Comparison of ENCODE assay signal across 10 cellular contexts in genomic region chr2:239253264-239253663, GRCh38.
DNase-seq lines count a peak whose midpoint lies in the region; ATAC-seq, FAIRE-seq and TF ChIP-seq lines count a peak whose summit lies in the region.
"Had no signal": no experiment of that assay in that cellular context is flagged by ENCODE, and none has a peak within 500 bp of the region (broad histone marks: within the 10 kb centered on the region; RNA-seq: fewer than 3 reads in every experiment).

No MANE protein-coding gene starts in this region.

- peaks cover 21% of the 10 kb centered on the region for H3K27me3 Mint-ChIP-seq in activated B cell treated with CpG ODN at 0.5 μM for 24 hours

- intact Hi-C loops in activated B cell treated with CpG ODN at 0.5 μM for 24 hours (cut with micrococcal nuclease), result loop anchor here (1.0 kb wide), 1 partner anchor 14 kb away; no protein-coding TSS in a partner anchor

- no peak for TF ChIP-seq CTCF in activated B cell treated with CpG ODN at 0.5 μM for 24 hours (IDR thresholded peaks at IDR 0.05)

- CTCF ChIA-PET in activated B cell treated with CpG ODN at 0.5 μM for 24 hours (lab: Charles Lee), result interaction anchor here (1.1 kb wide), 1 partner anchor 739 kb away, joined by 3 read pairs; no protein-coding TSS in a partner anchor

- peak; percentile 43 for DNase-seq in GM19239 (ENCODE audit: insufficient read length, low spot score)
- no peak for DNase-seq in activated B cell treated with CpG ODN at 0.5 μM for 24 hours
- DNase-seq in NCI-H1092 treated with DMSO at 0.1 percent for 48 hours (lab: John Stamatoyannopoulos, UW), result no peak
- no peak for DNase-seq in SW 1271 (lab: John Stamatoyannopoulos, UW)
- no peak for DNase-seq in putamen (ENCODE audit: low spot score)
- DNase-seq: GOT3, kidney glomerular epithelial cell had no signal

- peaks cover 7% of the 10 kb centered on the region for H3K36me3 Mint-ChIP-seq in activated B cell treated with CpG ODN at 0.5 μM for 24 hours (ENCODE audit: low read depth)

- ATAC-seq in HG03095 (IDR thresholded peaks at IDR 0.05; ENCODE audit: unreplicated experiment), result peak; percentile 58
- ATAC-seq in activated B cell treated with CpG ODN at 0.5 μM for 24 hours (ENCODE audit: low read depth), result peak; percentile 84

- H3K9me3 Mint-ChIP-seq in activated B cell treated with CpG ODN at 0.5 μM for 24 hours, result peaks cover 12% of the 10 kb centered on the region

- no peak overlapping the region for H3K4me3 ChIP-seq in skin epidermis

- POLR2A ChIA-PET in activated B cell treated with CpG ODN at 0.5 μM for 24 hours (lab: Charles Lee), result interaction anchor here (0.6 to 1.4 kb wide), 5 partner anchors 51 to 153 kb away, joined by 3 to 9 read pairs (median 4); partner anchors contain the start of gene HDAC4

- H3K4me1 Mint-ChIP-seq in activated B cell treated with CpG ODN at 0.5 μM for 24 hours, result peaks cover 51% of the 10 kb centered on the region

- peak; percentile 87 for FAIRE-seq in GM19239 (lab: Jason Lieb, UNC)

- H3K27ac ChIP-seq in skin epidermis, result peak overlapping the region in 17 of 21 experiments; percentile 9 to 70 (median 42)
- H3K27ac ChIP-seq: RWPE1 had no signal

- H3K27ac Mint-ChIP-seq in activated B cell treated with CpG ODN at 0.5 μM for 24 hours, result peak overlapping the region; percentile 35

- peak overlapping the region; percentile 74 for H3K4me3 Mint-ChIP-seq in activated B cell treated with CpG ODN at 0.5 μM for 24 hours
